In the genomic region with DNA sequence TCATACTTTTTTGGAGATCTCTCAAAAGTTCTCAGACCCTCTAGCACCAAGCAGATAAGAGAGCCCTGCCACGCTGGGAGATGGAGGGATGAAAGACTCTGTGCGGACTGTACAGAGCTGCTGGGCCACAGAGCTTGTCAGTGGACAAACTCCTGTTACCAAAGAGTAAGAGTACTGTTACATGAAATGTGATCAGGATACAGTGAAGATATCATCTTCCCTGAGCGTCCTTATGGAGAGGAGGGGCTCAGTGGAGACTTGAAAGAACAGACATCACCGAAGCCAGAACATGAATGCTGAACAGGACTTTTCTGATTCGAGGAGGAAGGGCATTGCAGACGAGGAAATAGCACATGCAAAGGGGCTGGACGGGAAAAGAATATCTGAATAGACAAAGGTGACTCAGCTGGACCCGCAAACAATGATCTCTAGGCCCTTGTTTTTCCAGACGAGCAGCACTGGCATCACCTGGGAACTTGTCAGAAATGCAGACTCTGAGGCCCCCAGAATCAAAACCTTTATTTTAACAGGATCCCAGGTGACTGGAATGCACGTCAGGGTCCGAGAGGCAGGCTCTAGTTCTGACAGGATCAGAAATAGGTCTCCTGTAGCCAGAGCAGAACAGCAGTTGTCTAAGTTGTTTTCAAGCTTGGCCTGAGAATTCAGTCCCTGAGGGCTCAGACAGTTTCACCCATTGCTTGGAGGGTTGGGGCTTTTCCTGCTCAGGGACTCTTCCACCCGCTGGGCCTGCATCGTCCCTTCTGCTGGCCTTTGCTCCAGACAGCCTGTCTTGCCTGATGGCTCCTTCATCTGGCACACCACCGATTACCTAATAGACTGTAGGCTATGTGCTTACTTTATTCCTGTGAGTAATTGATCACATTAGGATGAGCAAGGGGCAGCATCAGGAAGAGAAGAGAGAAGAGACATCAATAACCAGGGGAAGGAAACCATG, we compare ENCODE assay signal across 1 cellular context.
TF ChIP-seq lines count a peak whose summit lies in the region.

No MANE protein-coding gene starts in this region.

TF ChIP-seq in endothelial cell of umbilical vein, 7 proteins besides CTCF, POLR2A, EP300 and RAD21 (continued from another document):
- no peak for TF ChIP-seq FOS (IDR thresholded peaks at IDR 0.05; ENCODE audit: borderline replicate concordance, insufficient read depth, low read length)
